In the genomic region with DNA sequence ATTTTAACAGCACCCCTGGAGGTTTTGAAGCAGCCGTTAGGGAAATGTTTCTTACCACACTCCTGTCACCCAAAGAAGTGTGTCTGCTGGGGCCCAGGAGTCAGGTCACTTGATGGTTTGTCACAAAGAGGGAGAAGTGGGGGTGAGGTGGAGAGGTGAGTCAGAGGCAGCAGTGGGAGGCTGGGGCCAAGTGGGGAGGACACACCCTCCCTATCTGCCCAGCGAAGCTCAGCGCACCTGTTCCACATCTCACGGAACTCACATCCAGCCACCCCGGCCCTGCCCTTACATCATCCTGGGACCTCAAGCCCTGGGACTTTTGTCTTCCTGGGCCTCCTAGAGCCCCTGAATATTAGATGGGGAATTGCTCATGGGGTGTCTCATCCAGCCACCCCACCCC, we compare ENCODE assay signal across 1 cellular context.
TF ChIP-seq lines count a peak whose summit lies in the region.

No MANE protein-coding gene starts in this region.

TF ChIP-seq in K562, 482 proteins besides CTCF, POLR2A, EP300 and RAD21 (continued from another document):
- TF ChIP-seq, protein P1, sequence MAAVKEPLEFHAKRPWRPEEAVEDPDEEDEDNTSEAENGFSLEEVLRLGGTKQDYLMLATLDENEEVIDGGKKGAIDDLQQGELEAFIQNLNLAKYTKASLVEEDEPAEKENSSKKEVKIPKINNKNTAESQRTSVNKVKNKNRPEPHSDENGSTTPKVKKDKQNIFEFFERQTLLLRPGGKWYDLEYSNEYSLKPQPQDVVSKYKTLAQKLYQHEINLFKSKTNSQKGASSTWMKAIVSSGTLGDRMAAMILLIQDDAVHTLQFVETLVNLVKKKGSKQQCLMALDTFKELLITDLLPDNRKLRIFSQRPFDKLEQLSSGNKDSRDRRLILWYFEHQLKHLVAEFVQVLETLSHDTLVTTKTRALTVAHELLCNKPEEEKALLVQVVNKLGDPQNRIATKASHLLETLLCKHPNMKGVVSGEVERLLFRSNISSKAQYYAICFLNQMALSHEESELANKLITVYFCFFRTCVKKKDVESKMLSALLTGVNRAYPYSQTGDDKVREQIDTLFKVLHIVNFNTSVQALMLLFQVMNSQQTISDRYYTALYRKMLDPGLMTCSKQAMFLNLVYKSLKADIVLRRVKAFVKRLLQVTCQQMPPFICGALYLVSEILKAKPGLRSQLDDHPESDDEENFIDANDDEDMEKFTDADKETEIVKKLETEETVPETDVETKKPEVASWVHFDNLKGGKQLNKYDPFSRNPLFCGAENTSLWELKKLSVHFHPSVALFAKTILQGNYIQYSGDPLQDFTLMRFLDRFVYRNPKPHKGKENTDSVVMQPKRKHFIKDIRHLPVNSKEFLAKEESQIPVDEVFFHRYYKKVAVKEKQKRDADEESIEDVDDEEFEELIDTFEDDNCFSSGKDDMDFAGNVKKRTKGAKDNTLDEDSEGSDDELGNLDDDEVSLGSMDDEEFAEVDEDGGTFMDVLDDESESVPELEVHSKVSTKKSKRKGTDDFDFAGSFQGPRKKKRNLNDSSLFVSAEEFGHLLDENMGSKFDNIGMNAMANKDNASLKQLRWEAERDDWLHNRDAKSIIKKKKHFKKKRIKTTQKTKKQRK (IDR thresholded peaks at IDR 0.05; ENCODE audit: borderline replicate concordance, low read depth, low read length): no peak
